In genomic region chr22:50548913-50549790, GRCh38 we compare ENCODE assay signal across 13 cellular contexts. TPM values are rescaled to one million over a fixed set of nuclear protein-coding genes. Genes with fewer than 3 reads are reported as not detected.
DNase-seq lines count a peak whose midpoint lies in the region; ATAC-seq, FAIRE-seq and TF ChIP-seq lines count a peak whose summit lies in the region.
"Had no signal": no experiment of that assay in that cellular context is flagged by ENCODE, and none has a peak within 500 bp of the region (broad histone marks: within the 10 kb centered on the region; RNA-seq: fewer than 3 reads in every experiment).

No MANE protein-coding gene starts in this region.

- H3K4me1 ChIP-seq in right lobe of liver (peaks cover 0 to 8% (median 0%) of the 10 kb centered on the region in 4 donors), HepG2 (ENCODE audit: insufficient read depth, low read length) (peaks cover 24% of the 10 kb centered on the region), mucosa of rectum (ENCODE audit: control insufficient read depth in 2 of 2, insufficient read depth in 2 of 2, low read length in 2 of 2) (peaks cover 8 to 11% of the 10 kb centered on the region in 2 donors), hepatocyte (ENCODE audit: insufficient read depth) (peaks cover 9% of the 10 kb centered on the region), smooth muscle cell (ENCODE audit: low read depth) (peaks cover 8% of the 10 kb centered on the region)

- ATAC-seq in right lobe of liver, result no peak
- ATAC-seq in HepG2, result no peak

- H3K4me1 Mint-ChIP-seq in activated naive CD4-positive, alpha-beta T cell treated with anti-CD3 and anti-CD28 coated beads, Interleukin-2, amount 10 ng/mL, durations not matched to agents 7 days and 5 days, result peaks cover 45% of the 10 kb centered on the region

- BruUV-seq in HepG2 (replicated peaks; lab: Mats Ljungman, UMichigan), result no TSS peak

- no peak for TF ChIP-seq POLR2A in right lobe of liver (IDR thresholded peaks at IDR 0.05)
- no peak for TF ChIP-seq POLR2A in HepG2 (IDR thresholded peaks at IDR 0.05; ENCODE audit: insufficient read depth in 1 of 2, low read depth in 2 of 2, low read length in 2 of 2)

- TF ChIP-seq CTCF in right lobe of liver (IDR thresholded peaks at IDR 0.05) (no peak), HepG2 (CRISPR knock-in tag; IDR thresholded peaks at IDR 0.05) (no peak), hepatocyte (IDR thresholded peaks at IDR 0.05; ENCODE audit: poor library complexity) (no peak), smooth muscle cell (IDR thresholded peaks at IDR 0.05; ENCODE audit: borderline replicate concordance, insufficient read depth, poor library complexity, severe bottlenecking) (no peak)

- no peaks in the 10 kb centered on the region for H3K9me3 Mint-ChIP-seq in activated naive CD4-positive, alpha-beta T cell treated with anti-CD3 and anti-CD28 coated beads, Interleukin-2, amount 10 ng/mL, durations not matched to agents 7 days and 5 days

- peak overlapping the region; percentile 75 for H3K4me3 Mint-ChIP-seq in activated naive CD4-positive, alpha-beta T cell treated with anti-CD3 and anti-CD28 coated beads, Interleukin-2, amount 10 ng/mL, durations not matched to agents 7 days and 5 days

- no peaks in the 10 kb centered on the region for H3K27me3 Mint-ChIP-seq in activated naive CD4-positive, alpha-beta T cell treated with anti-CD3 and anti-CD28 coated beads, Interleukin-2, amount 10 ng/mL, durations not matched to agents 7 days and 5 days

- H3K27ac ChIP-seq in right lobe of liver, result peak overlapping the region in 1 of 3 donors; percentile 8
- no peak overlapping the region for H3K27ac ChIP-seq in HepG2 (ENCODE audit: extremely low read length, insufficient read depth, low read length)
- H3K27ac ChIP-seq in mucosa of rectum (ENCODE audit: low read depth in 2 of 2, low read length in 2 of 2), result no peak overlapping the region
- H3K27ac ChIP-seq in hepatocyte, result no peak overlapping the region
- no peak overlapping the region for H3K27ac ChIP-seq in smooth muscle cell (ENCODE audit: low read depth)
- H3K27ac ChIP-seq: VCaP had no signal

- H4K20me1 ChIP-seq in HepG2 (ENCODE audit: insufficient read depth, low read length), result no peaks in the 10 kb centered on the region
- H4K20me1 ChIP-seq in hepatocyte (ENCODE audit: insufficient read depth, poor library complexity, severe bottlenecking), result no peaks in the 10 kb centered on the region
- H4K20me1 ChIP-seq in smooth muscle cell (ENCODE audit: low read depth), result no peaks in the 10 kb centered on the region

- DNase-seq in right lobe of liver (peak in 1 of 3 donors; percentile 44), HepG2 (ENCODE audit: low spot score) (no peak), hepatocyte (ENCODE audit: low spot score) (no peak), putamen (ENCODE audit: low spot score) (no peak), smooth muscle cell (lab: John Stamatoyannopoulos, UW; ENCODE audit: unreplicated experiment) (no peak), urothelium cell line (ENCODE audit: low spot score) (no peak)
- DNase-seq in activated naive CD4-positive, alpha-beta T cell treated with anti-CD3 and anti-CD28 coated beads, Interleukin-2, amount 10 ng/mL, durations not matched to agents 7 days and 5 days, result no peak
- DNase-seq: amygdala had no signal

- intact Hi-C loops in right lobe of liver (cut with DNase I) (no loop called here), HepG2 (cut with micrococcal nuclease; ENCODE audit: unreplicated experiment) (no loop called here)

- no peak for TF ChIP-seq RAD21 in HepG2 (CRISPR knock-in tag; IDR thresholded peaks at IDR 0.05)

- no peaks in the 10 kb centered on the region for H3K9me2 ChIP-seq in hepatocyte (replicated peaks; ENCODE audit: insufficient read depth)

- H3K4me2 ChIP-seq in HepG2 (ENCODE audit: low read depth, low read length) (no peak overlapping the region), hepatocyte (no peak overlapping the region), smooth muscle cell (no peak overlapping the region)

- H3K27ac Mint-ChIP-seq in activated naive CD4-positive, alpha-beta T cell treated with anti-CD3 and anti-CD28 coated beads, Interleukin-2, amount 10 ng/mL, durations not matched to agents 7 days and 5 days, result peak overlapping the region; percentile 87

- FAIRE-seq in HepG2 (lab: Jason Lieb, UNC) (no peak), urothelium cell line (lab: Jason Lieb, UNC) (no peak)
- FAIRE-seq: endothelial cell of umbilical vein, islet of Langerhans had no signal

- CTCF ChIA-PET in HepG2 (lab: Yijun Ruan, JAX; ENCODE audit: low intra/inter-chr PET ratio, low total read pairs), result no interaction called here
- CTCF ChIA-PET in activated naive CD4-positive, alpha-beta T cell treated with anti-CD3 and anti-CD28 coated beads, Interleukin-2, amount 10 ng/mL, durations not matched to agents 7 days and 5 days (lab: Charles Lee), result interaction anchor here (0.8 to 2.1 kb wide), 6 partner anchors 10 to 72 kb away, joined by 3 to 8 read pairs (median 6); partner anchors contain the start of gene SYCE3

- H3K27me3 ChIP-seq in right lobe of liver, result no peaks in the 10 kb centered on the region
- peaks cover 3 to 30% of the 10 kb centered on the region in 2 experiments for H3K27me3 ChIP-seq in HepG2 (ENCODE audit: control insufficient read depth in 1 of 2, insufficient read depth in 2 of 2, low read length in 2 of 2)
- H3K27me3 ChIP-seq in mucosa of rectum (ENCODE audit: control insufficient read depth in 2 of 2, insufficient read depth in 2 of 2, low read length in 2 of 2), result peaks cover 10 to 13% of the 10 kb centered on the region in 2 donors
- no peaks in the 10 kb centered on the region for H3K27me3 ChIP-seq in hepatocyte
- H3K27me3 ChIP-seq in smooth muscle cell (ENCODE audit: low read depth), result no peaks in the 10 kb centered on the region

- no peaks in the 10 kb centered on the region for H3K36me3 ChIP-seq in right lobe of liver
- no peaks in the 10 kb centered on the region for H3K36me3 ChIP-seq in HepG2 (replicated peaks in 1 of 2; ENCODE audit: control insufficient read depth in 1 of 2, insufficient read depth in 2 of 2, low read length in 2 of 2)
- H3K36me3 ChIP-seq in mucosa of rectum (ENCODE audit: control insufficient read depth in 2 of 2, insufficient read depth in 2 of 2, low read length in 2 of 2), result no peaks in the 10 kb centered on the region
- H3K36me3 ChIP-seq in hepatocyte (replicated peaks; ENCODE audit: insufficient read depth, low read depth), result no peaks in the 10 kb centered on the region
- no peaks in the 10 kb centered on the region for H3K36me3 ChIP-seq in smooth muscle cell (ENCODE audit: low read depth)

- POLR2A ChIA-PET in HepG2 (lab: Yijun Ruan, JAX), result interaction anchor here (1.2 to 2.4 kb wide), 3 partner anchors 9 to 24 kb away, joined by 4 to 12 read pairs (median 11); partner anchors contain the start of gene SCO2

- in situ Hi-C loops in HepG2 (cut with HindIII; ENCODE audit: extremely low pct_ligation_motif_present, low pct_unique_long_range_greater_than_20kb), result no loop called here

- peaks cover 1% of the 10 kb centered on the region for H3K36me3 Mint-ChIP-seq in activated naive CD4-positive, alpha-beta T cell treated with anti-CD3 and anti-CD28 coated beads, Interleukin-2, amount 10 ng/mL, durations not matched to agents 7 days and 5 days

- WGBS in right lobe of liver (ENCODE audit: insufficient coverage, low coverage, low lambda C conversion rate, missing lambda C conversion rate), result 47% methylated on average over 9 of the region's 69 CpGs
- 83% methylated on average over 10 of the region's 69 CpGs for WGBS in HepG2 (ENCODE audit: low lambda C conversion rate)
- WGBS in hepatocyte (ENCODE audit: low lambda C conversion rate, missing lambda C conversion rate), result 97% methylated on average over 47 of the region's 69 CpGs
- WGBS in smooth muscle cell (ENCODE audit: low lambda C conversion rate), result 94% methylated on average over 56 of the region's 69 CpGs

- H3K9ac ChIP-seq in HepG2 (ENCODE audit: insufficient read depth, low read depth, low read length) (no peak overlapping the region), mucosa of rectum (ENCODE audit: low read depth in 1 of 2, low read length in 2 of 2) (peak overlapping the region in 1 of 2 donors; percentile 12), smooth muscle cell (ENCODE audit: low read depth) (no peak overlapping the region)

- H2AFZ ChIP-seq in HepG2 (ENCODE audit: low read length) (no peak overlapping the region), hepatocyte (no peak overlapping the region), smooth muscle cell (ENCODE audit: low read depth) (no peak overlapping the region)

- H3F3A ChIP-seq in smooth muscle cell (ENCODE audit: low read depth), result no peaks in the 10 kb centered on the region

- H3K79me2 ChIP-seq in HepG2 (ENCODE audit: insufficient read depth, low read length) (no peaks in the 10 kb centered on the region), hepatocyte (no peaks in the 10 kb centered on the region), smooth muscle cell (ENCODE audit: low read depth) (no peaks in the 10 kb centered on the region)

- TF ChIP-seq EP300 in HepG2 (IDR thresholded peaks at IDR 0.05; ENCODE audit: low read depth in 2 of 2, low read length in 2 of 2) (no peak), HepG2 (CRISPR knock-in tag; IDR thresholded peaks at IDR 0.05; ENCODE audit: borderline replicate concordance) (no peak)

- H3K4me3 ChIP-seq in right lobe of liver, result peak overlapping the region; percentile 23 to 39 (median 31)
- no peak overlapping the region for H3K4me3 ChIP-seq in HepG2 (replicated peaks in 1 of 3; ENCODE audit: insufficient read depth in 1 of 3, low read depth in 2 of 3, low read length in 3 of 3)
- H3K4me3 ChIP-seq in mucosa of rectum (ENCODE audit: low read length in 2 of 2), result peak overlapping the region; percentile 35 to 50
- no peak overlapping the region for H3K4me3 ChIP-seq in hepatocyte
- H3K4me3 ChIP-seq in smooth muscle cell, result no peak overlapping the region

- no peaks in the 10 kb centered on the region for H3K9me3 ChIP-seq in right lobe of liver
- H3K9me3 ChIP-seq in HepG2 (ENCODE audit: low read length), result no peaks in the 10 kb centered on the region
- H3K9me3 ChIP-seq in mucosa of rectum (ENCODE audit: control insufficient read depth in 2 of 2, low read length in 2 of 2), result no peaks in the 10 kb centered on the region
- H3K9me3 ChIP-seq in hepatocyte (ENCODE audit: low read depth), result no peaks in the 10 kb centered on the region
- H3K9me3 ChIP-seq in smooth muscle cell (replicated peaks; ENCODE audit: low read depth), result no peaks in the 10 kb centered on the region

RNA-seq across cellular contexts. Expression of gene KLHDC7B, which starts 3.5 kb away (rescaled TPM):
- 1 to 10 TPM in 2 of 6 experiments, under 1 TPM in 2, not detected in 2; 0.07 to 1.4 (median 0.62) TPM for total RNA-seq in right lobe of liver
- total RNA-seq in HepG2 (2016; rRNA removed; fragmentation: Illumina TruSeq; extraction: Trizol), result not detected in 2 replicates
- not detected in 2 replicates for total RNA-seq in HepG2 (2016; cell fraction: cytosol; rRNA removed; fragmentation: Illumina TruSeq; extraction: Trizol; ENCODE audit: low read depth)
- not detected in 2 replicates for total RNA-seq in HepG2 (2016; cell fraction: insoluble cytoplasmic fraction; rRNA removed; fragmentation: Illumina TruSeq; extraction: Trizol)
- total RNA-seq in HepG2 (2016; cell fraction: membrane; rRNA removed; fragmentation: Illumina TruSeq; extraction: Trizol), result not detected in 2 replicates
- total RNA-seq in HepG2 (2016; cell fraction: nucleus; rRNA removed; fragmentation: Illumina TruSeq; extraction: Trizol), result not detected in 2 replicates
- polyA plus RNA-seq in HepG2 (2011; rRNA removed), result 0.11 and 0.17 TPM in 2 replicates
- polyA plus RNA-seq in HepG2 (2011; cell fraction: cytosol; rRNA removed), result 0.09 TPM in 2 replicates
- 0.68 and 0.81 TPM in 2 replicates for polyA plus RNA-seq in HepG2 (2011; cell fraction: nucleus; rRNA removed)
- polyA plus RNA-seq in HepG2 (2012), result 0.12 and 0.47 TPM in 2 replicates
- 0.03 TPM in 1 of 2 replicates, not detected in the other for polyA plus RNA-seq in HepG2 (2016; cell fraction: cytosol; fragmentation: Illumina TruSeq; extraction: Trizol; ENCODE audit: low read depth)
- polyA plus RNA-seq in HepG2 (2016; cell fraction: insoluble cytoplasmic fraction; fragmentation: Illumina TruSeq; extraction: Trizol; ENCODE audit: low read depth), result not detected in 2 replicates
- polyA plus RNA-seq in HepG2 (2016; cell fraction: membrane; fragmentation: Illumina TruSeq; extraction: Trizol; ENCODE audit: low read depth), result not detected in 2 replicates
- polyA plus RNA-seq in HepG2 (2016; cell fraction: nucleus; fragmentation: Illumina TruSeq; extraction: Trizol; ENCODE audit: insufficient read depth, low read depth), result 0.09 TPM in 1 of 2 replicates, not detected in the other
- polyA minus RNA-seq in HepG2 (2011; rRNA and poly(A)+ RNA removed; ENCODE audit: low replicate concordance), result 0.24 and 1.1 TPM in 2 replicates
- 0.26 and 0.49 TPM in 2 replicates for polyA minus RNA-seq in HepG2 (2011; cell fraction: cytosol; rRNA and poly(A)+ RNA removed)
- polyA minus RNA-seq in HepG2 (2011; cell fraction: nucleus; rRNA and poly(A)+ RNA removed), result 0.13 and 0.50 TPM in 2 replicates
- 0.92 and 1.7 TPM in 2 replicates for total RNA-seq in hepatocyte
- 0.75 and 1.4 TPM in 2 replicates for polyA plus RNA-seq in hepatocyte
- 0.31 and 1.1 TPM in 2 replicates for total RNA-seq in smooth muscle cell
- polyA plus RNA-seq in smooth muscle cell, result 1.5 and 2.2 TPM in 2 replicates
- total RNA-seq: endothelial cell of umbilical vein had no signal
- polyA plus RNA-seq: endothelial cell of umbilical vein had no signal

RNA-seq across cellular contexts. Expression of gene SYCE3, which starts 13.6 kb away (rescaled TPM):
- total RNA-seq in right lobe of liver (1 to 10 TPM in 2 of 6 experiments, not detected in 4; 3.3 to 4.7 TPM), HepG2 (2016; rRNA removed; fragmentation: Illumina TruSeq; extraction: Trizol) (not detected in 2 replicates), hepatocyte (not detected in 2 replicates), smooth muscle cell (not detected in 2 replicates)
- total RNA-seq in HepG2 (2016; cell fraction: cytosol; rRNA removed; fragmentation: Illumina TruSeq; extraction: Trizol; ENCODE audit: low read depth), result not detected in 2 replicates
- total RNA-seq in HepG2 (2016; cell fraction: insoluble cytoplasmic fraction; rRNA removed; fragmentation: Illumina TruSeq; extraction: Trizol), result not detected in 2 replicates
- not detected in 2 replicates for total RNA-seq in HepG2 (2016; cell fraction: membrane; rRNA removed; fragmentation: Illumina TruSeq; extraction: Trizol)
- total RNA-seq in HepG2 (2016; cell fraction: nucleus; rRNA removed; fragmentation: Illumina TruSeq; extraction: Trizol), result not detected in 2 replicates
- polyA plus RNA-seq in HepG2 (2011; rRNA removed) (0.29 TPM in 1 of 2 replicates, not detected in the other), hepatocyte (1.4 and 1.5 TPM in 2 replicates), smooth muscle cell (not detected in 2 replicates)
- 0.27 TPM in 1 of 2 replicates, not detected in the other for polyA plus RNA-seq in HepG2 (2011; cell fraction: cytosol; rRNA removed)
- polyA plus RNA-seq in HepG2 (2011; cell fraction: nucleus; rRNA removed), result not detected in 2 replicates
- not detected in 2 replicates for polyA plus RNA-seq in HepG2 (2012)
- polyA plus RNA-seq in HepG2 (2016; cell fraction: cytosol; fragmentation: Illumina TruSeq; extraction: Trizol; ENCODE audit: low read depth), result not detected in 2 replicates
- polyA plus RNA-seq in HepG2 (2016; cell fraction: insoluble cytoplasmic fraction; fragmentation: Illumina TruSeq; extraction: Trizol; ENCODE audit: low read depth), result not detected in 2 replicates
- polyA plus RNA-seq in HepG2 (2016; cell fraction: membrane; fragmentation: Illumina TruSeq; extraction: Trizol; ENCODE audit: low read depth), result not detected in 2 replicates
- polyA plus RNA-seq in HepG2 (2016; cell fraction: nucleus; fragmentation: Illumina TruSeq; extraction: Trizol; ENCODE audit: insufficient read depth, low read depth), result not detected in 2 replicates
- polyA minus RNA-seq in HepG2 (2011; rRNA and poly(A)+ RNA removed; ENCODE audit: low replicate concordance), result not detected in 2 replicates
- polyA minus RNA-seq in HepG2 (2011; cell fraction: cytosol; rRNA and poly(A)+ RNA removed), result not detected in 2 replicates
- polyA minus RNA-seq in HepG2 (2011; cell fraction: nucleus; rRNA and poly(A)+ RNA removed), result not detected in 2 replicates
- total RNA-seq: endothelial cell of umbilical vein, osteocyte had no signal
- polyA plus RNA-seq: endothelial cell of umbilical vein had no signal

RNA-seq across cellular contexts. Expression of gene TYMP, which starts 19.3 kb away (rescaled TPM):
- total RNA-seq in right lobe of liver (100 to 1,000 TPM in 3 of 6 experiments, 10 to 100 TPM in 3; 30.6 to 223 (median 88.2) TPM), HepG2 (2016; rRNA removed; fragmentation: Illumina TruSeq; extraction: Trizol) (2.3 and 3.9 TPM in 2 replicates), hepatocyte (36.6 and 46.4 TPM in 2 replicates), smooth muscle cell (85.8 and 87.4 TPM in 2 replicates)
- total RNA-seq in HepG2 (2016; cell fraction: cytosol; rRNA removed; fragmentation: Illumina TruSeq; extraction: Trizol; ENCODE audit: low read depth), result 1.0 and 1.1 TPM in 2 replicates
- 2.2 and 3.5 TPM in 2 replicates for total RNA-seq in HepG2 (2016; cell fraction: insoluble cytoplasmic fraction; rRNA removed; fragmentation: Illumina TruSeq; extraction: Trizol)
- total RNA-seq in HepG2 (2016; cell fraction: membrane; rRNA removed; fragmentation: Illumina TruSeq; extraction: Trizol), result 1.8 TPM in 2 replicates
- 1.9 and 3.1 TPM in 2 replicates for total RNA-seq in HepG2 (2016; cell fraction: nucleus; rRNA removed; fragmentation: Illumina TruSeq; extraction: Trizol)
- polyA plus RNA-seq in HepG2 (2011; rRNA removed) (4.3 and 7.5 TPM in 2 replicates), hepatocyte (85.7 and 105 TPM in 2 replicates), smooth muscle cell (263 and 287 TPM in 2 replicates)
- 4.9 and 6.1 TPM in 2 replicates for polyA plus RNA-seq in HepG2 (2011; cell fraction: cytosol; rRNA removed)
- polyA plus RNA-seq in HepG2 (2011; cell fraction: nucleus; rRNA removed), result 37.1 and 45.0 TPM in 2 replicates
- polyA plus RNA-seq in HepG2 (2012), result 3.0 and 4.0 TPM in 2 replicates
- 1.3 and 1.4 TPM in 2 replicates for polyA plus RNA-seq in HepG2 (2016; cell fraction: cytosol; fragmentation: Illumina TruSeq; extraction: Trizol; ENCODE audit: low read depth)
- polyA plus RNA-seq in HepG2 (2016; cell fraction: insoluble cytoplasmic fraction; fragmentation: Illumina TruSeq; extraction: Trizol; ENCODE audit: low read depth), result 2.9 and 3.2 TPM in 2 replicates
- polyA plus RNA-seq in HepG2 (2016; cell fraction: membrane; fragmentation: Illumina TruSeq; extraction: Trizol; ENCODE audit: low read depth), result 0.84 and 0.96 TPM in 2 replicates
- 3.0 and 4.9 TPM in 2 replicates for polyA plus RNA-seq in HepG2 (2016; cell fraction: nucleus; fragmentation: Illumina TruSeq; extraction: Trizol; ENCODE audit: insufficient read depth, low read depth)
- 1.9 and 3.4 TPM in 2 replicates for polyA minus RNA-seq in HepG2 (2011; rRNA and poly(A)+ RNA removed; ENCODE audit: low replicate concordance)
- 2.0 and 2.6 TPM in 2 replicates for polyA minus RNA-seq in HepG2 (2011; cell fraction: cytosol; rRNA and poly(A)+ RNA removed)
- polyA minus RNA-seq in HepG2 (2011; cell fraction: nucleus; rRNA and poly(A)+ RNA removed), result 3.6 and 4.0 TPM in 2 replicates

RNA-seq across cellular contexts. Expression of gene SCO2, which starts 23.8 kb away (rescaled TPM):
- total RNA-seq in right lobe of liver (1 to 10 TPM in 3 of 6 experiments, under 1 TPM in 1, not detected in 2; 0.80 to 4.2 (median 2.5) TPM), HepG2 (2016; rRNA removed; fragmentation: Illumina TruSeq; extraction: Trizol) (2.1 and 3.7 TPM in 2 replicates), hepatocyte (2.0 and 4.1 TPM in 2 replicates), smooth muscle cell (1.5 and 3.2 TPM in 2 replicates)
- total RNA-seq in HepG2 (2016; cell fraction: cytosol; rRNA removed; fragmentation: Illumina TruSeq; extraction: Trizol; ENCODE audit: low read depth), result 2.3 and 3.6 TPM in 2 replicates
- total RNA-seq in HepG2 (2016; cell fraction: insoluble cytoplasmic fraction; rRNA removed; fragmentation: Illumina TruSeq; extraction: Trizol), result 1.5 and 1.8 TPM in 2 replicates
- 2.2 and 2.9 TPM in 2 replicates for total RNA-seq in HepG2 (2016; cell fraction: membrane; rRNA removed; fragmentation: Illumina TruSeq; extraction: Trizol)
- not detected in 2 replicates for total RNA-seq in HepG2 (2016; cell fraction: nucleus; rRNA removed; fragmentation: Illumina TruSeq; extraction: Trizol)
- polyA plus RNA-seq in HepG2 (2011; rRNA removed) (0.32 and 0.85 TPM in 2 replicates), hepatocyte (9.7 and 11.2 TPM in 2 replicates), smooth muscle cell (17.6 and 22.6 TPM in 2 replicates)
- 1.9 and 4.5 TPM in 2 replicates for polyA plus RNA-seq in HepG2 (2011; cell fraction: cytosol; rRNA removed)
- polyA plus RNA-seq in HepG2 (2011; cell fraction: nucleus; rRNA removed), result 2.8 TPM in 2 replicates
- 1.1 TPM in 1 of 2 replicates, not detected in the other for polyA plus RNA-seq in HepG2 (2012)
- polyA plus RNA-seq in HepG2 (2016; cell fraction: cytosol; fragmentation: Illumina TruSeq; extraction: Trizol; ENCODE audit: low read depth), result 4.0 and 4.2 TPM in 2 replicates
- 1.6 and 2.3 TPM in 2 replicates for polyA plus RNA-seq in HepG2 (2016; cell fraction: insoluble cytoplasmic fraction; fragmentation: Illumina TruSeq; extraction: Trizol; ENCODE audit: low read depth)
- polyA plus RNA-seq in HepG2 (2016; cell fraction: membrane; fragmentation: Illumina TruSeq; extraction: Trizol; ENCODE audit: low read depth), result 2.3 and 2.8 TPM in 2 replicates
- polyA plus RNA-seq in HepG2 (2016; cell fraction: nucleus; fragmentation: Illumina TruSeq; extraction: Trizol; ENCODE audit: insufficient read depth, low read depth), result 2.8 and 3.5 TPM in 2 replicates
- 0.40 and 2.2 TPM in 2 replicates for polyA minus RNA-seq in HepG2 (2011; rRNA and poly(A)+ RNA removed; ENCODE audit: low replicate concordance)
- 0.97 and 1.8 TPM in 2 replicates for polyA minus RNA-seq in HepG2 (2011; cell fraction: cytosol; rRNA and poly(A)+ RNA removed)
- polyA minus RNA-seq in HepG2 (2011; cell fraction: nucleus; rRNA and poly(A)+ RNA removed), result 1.4 TPM in 1 of 2 replicates, not detected in the other
- total RNA-seq: osteocyte had no signal

RNA-seq across cellular contexts. Expression of gene CPT1B, which starts 29.1 kb away (rescaled TPM):
- total RNA-seq in right lobe of liver (10 to 100 TPM in 5 of 6 experiments, 1 to 10 TPM in 1; 3.8 to 30.7 (median 13.0) TPM), HepG2 (2016; rRNA removed; fragmentation: Illumina TruSeq; extraction: Trizol) (2.3 and 9.2 TPM in 2 replicates), hepatocyte (24.8 and 27.5 TPM in 2 replicates), smooth muscle cell (13.1 and 19.3 TPM in 2 replicates)
- 0.91 and 1.5 TPM in 2 replicates for total RNA-seq in HepG2 (2016; cell fraction: cytosol; rRNA removed; fragmentation: Illumina TruSeq; extraction: Trizol; ENCODE audit: low read depth)
- 1.4 and 10.1 TPM in 2 replicates for total RNA-seq in HepG2 (2016; cell fraction: insoluble cytoplasmic fraction; rRNA removed; fragmentation: Illumina TruSeq; extraction: Trizol)
- 1.9 and 2.4 TPM in 2 replicates for total RNA-seq in HepG2 (2016; cell fraction: membrane; rRNA removed; fragmentation: Illumina TruSeq; extraction: Trizol)
- total RNA-seq in HepG2 (2016; cell fraction: nucleus; rRNA removed; fragmentation: Illumina TruSeq; extraction: Trizol), result 11.6 and 16.2 TPM in 2 replicates
- polyA plus RNA-seq in HepG2 (2011; rRNA removed) (19.5 and 26.5 TPM in 2 replicates), hepatocyte (64.0 and 80.1 TPM in 2 replicates), smooth muscle cell (20.7 and 38.3 TPM in 2 replicates)
- polyA plus RNA-seq in HepG2 (2011; cell fraction: cytosol; rRNA removed), result 4.5 and 5.2 TPM in 2 replicates
- polyA plus RNA-seq in HepG2 (2011; cell fraction: nucleus; rRNA removed), result 177 and 200 TPM in 2 replicates
- 15.0 and 23.3 TPM in 2 replicates for polyA plus RNA-seq in HepG2 (2012)
- 0.49 and 0.80 TPM in 2 replicates for polyA plus RNA-seq in HepG2 (2016; cell fraction: cytosol; fragmentation: Illumina TruSeq; extraction: Trizol; ENCODE audit: low read depth)
- 2.0 and 2.6 TPM in 2 replicates for polyA plus RNA-seq in HepG2 (2016; cell fraction: insoluble cytoplasmic fraction; fragmentation: Illumina TruSeq; extraction: Trizol; ENCODE audit: low read depth)
- polyA plus RNA-seq in HepG2 (2016; cell fraction: membrane; fragmentation: Illumina TruSeq; extraction: Trizol; ENCODE audit: low read depth), result 1.7 and 2.0 TPM in 2 replicates
- 62.6 and 63.1 TPM in 2 replicates for polyA plus RNA-seq in HepG2 (2016; cell fraction: nucleus; fragmentation: Illumina TruSeq; extraction: Trizol; ENCODE audit: insufficient read depth, low read depth)
- 7.0 and 8.4 TPM in 2 replicates for polyA minus RNA-seq in HepG2 (2011; rRNA and poly(A)+ RNA removed; ENCODE audit: low replicate concordance)
- 0.79 and 1.7 TPM in 2 replicates for polyA minus RNA-seq in HepG2 (2011; cell fraction: cytosol; rRNA and poly(A)+ RNA removed)
- 21.3 and 22.5 TPM in 2 replicates for polyA minus RNA-seq in HepG2 (2011; cell fraction: nucleus; rRNA and poly(A)+ RNA removed)

Comparison
In these comparisons a context has a peak if more than half of its experiments do, and no peak if none do; other contexts are left out.
1. H3K4me3 ChIP-seq: peak in right lobe of liver (3 of 3) and mucosa of rectum (2 of 2); none in HepG2 (0 of 3), hepatocyte (single experiment) and smooth muscle cell (single experiment).